9 cellular contexts compared by ENCODE assay signal in the genomic region with DNA sequence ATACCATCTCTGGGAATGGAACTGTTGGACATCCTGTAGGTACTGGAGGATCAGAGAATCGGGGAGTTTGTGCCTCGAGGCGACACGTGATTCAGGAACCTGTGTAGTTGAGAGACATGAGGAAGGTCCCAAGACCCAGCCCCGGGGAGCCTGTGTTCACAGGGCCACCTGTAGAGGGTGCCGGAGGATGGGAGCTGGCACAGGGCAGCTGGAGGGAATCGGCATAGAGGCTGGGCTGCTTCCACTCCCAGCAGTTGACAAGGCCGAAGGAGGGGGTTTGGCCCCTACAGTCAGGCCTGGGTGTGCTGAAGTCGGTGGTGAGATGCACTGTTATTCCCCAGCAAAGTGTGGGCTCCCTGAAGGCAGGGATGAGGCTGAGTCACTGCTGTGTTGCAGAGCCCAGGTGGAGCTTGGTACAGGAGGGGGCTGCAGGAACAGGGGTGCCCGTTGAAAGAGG. TPM values are rescaled to one million over a fixed set of nuclear protein-coding genes. Genes with fewer than 3 reads are reported as not detected.
A peak's percentile ranks its signal among the peaks of the same experiment; 100 is the strongest.
DNase-seq lines count a peak whose midpoint lies in the region; ATAC-seq, FAIRE-seq and TF ChIP-seq lines count a peak whose summit lies in the region.
"Had no signal": no experiment of that assay in that cellular context is flagged by ENCODE, and none has a peak within 500 bp of the region (broad histone marks: within the 10 kb centered on the region; RNA-seq: fewer than 3 reads in every experiment).

No MANE protein-coding gene starts in this region.

- TF ChIP-seq CTCF in D721Med (IDR thresholded peaks at IDR 0.05; ENCODE audit: insufficient read depth, missing control alignments), result peak; percentile 34
- TF ChIP-seq CTCF in lower lobe of right lung (IDR thresholded peaks at IDR 0.05), result peak; percentile 28

- H3K9me3 Mint-ChIP-seq in activated CD4-positive, alpha-beta T cell treated with anti-CD3 and anti-CD28 coated beads, Interleukin-2, amount 10 ng/mL, durations not matched to agents 7 days and 5 days, result peaks cover 3% of the 10 kb centered on the region

- H3K27ac ChIP-seq in HUES48 (ENCODE audit: low read depth, low read length) (peak overlapping the region; percentile 18), lower lobe of right lung (no peak overlapping the region), substantia nigra (ENCODE audit: low read depth, low read length, poor library complexity, severe bottlenecking) (no peak overlapping the region)

- H3K4me3 ChIP-seq in HUES48 (ENCODE audit: low read depth, low read length) (no peak overlapping the region), lower lobe of right lung (no peak overlapping the region)

- H3K4me1 ChIP-seq in HUES48 (ENCODE audit: control insufficient read depth, insufficient read depth, low read length), result peaks cover 15% of the 10 kb centered on the region
- peaks cover 32% of the 10 kb centered on the region for H3K4me1 ChIP-seq in lower lobe of right lung

- CTCF ChIA-PET in activated CD4-positive, alpha-beta T cell treated with anti-CD3 and anti-CD28 coated beads, Interleukin-2, amount 10 ng/mL, durations not matched to agents 7 days and 5 days (lab: Charles Lee), result interaction anchor here (0.6 to 1.7 kb wide), 12 partner anchors 9 to 487 kb away, joined by 3 to 5 read pairs (median 4); a partner anchor contains a TSS

- DNase-seq in D721Med (ENCODE audit: insufficient read length, low spot score), result peak; percentile 60
- DNase-seq in activated CD4-positive, alpha-beta T cell treated with anti-CD3 and anti-CD28 coated beads, Interleukin-2, amount 10 ng/mL, durations not matched to agents 7 days and 5 days, result peak; percentile 43
- DNase-seq in lower lobe of right lung, result no peak
- DNase-seq in substantia nigra (lab: John Stamatoyannopoulos, UW), result no peak
- no peak for DNase-seq in NCI-H1105 treated with DMSO at 0.1 percent for 48 hours (lab: John Stamatoyannopoulos, UW)

- ATAC-seq in lower lobe of right lung, result no peak
- no peak for ATAC-seq in HG02798 (IDR thresholded peaks at IDR 0.05; ENCODE audit: poor library complexity, unreplicated experiment)
- ATAC-seq in HG03025 (IDR thresholded peaks at IDR 0.05; ENCODE audit: low FRiP score, unreplicated experiment), result no peak

- H3K36me3 Mint-ChIP-seq in activated CD4-positive, alpha-beta T cell treated with anti-CD3 and anti-CD28 coated beads, Interleukin-2, amount 10 ng/mL, durations not matched to agents 7 days and 5 days (ENCODE audit: low read depth), result peaks cover 21% of the 10 kb centered on the region

- H3K4me3 Mint-ChIP-seq in activated CD4-positive, alpha-beta T cell treated with anti-CD3 and anti-CD28 coated beads, Interleukin-2, amount 10 ng/mL, durations not matched to agents 7 days and 5 days, result no peak overlapping the region

- H3K36me3 ChIP-seq in HUES48 (ENCODE audit: control insufficient read depth, insufficient read depth, low read length) (peaks cover 24% of the 10 kb centered on the region), lower lobe of right lung (peaks cover 34% of the 10 kb centered on the region)

- peaks cover 33% of the 10 kb centered on the region for H3K4me1 Mint-ChIP-seq in activated CD4-positive, alpha-beta T cell treated with anti-CD3 and anti-CD28 coated beads, Interleukin-2, amount 10 ng/mL, durations not matched to agents 7 days and 5 days

- intact Hi-C loops in lower lobe of right lung (cut with DNase I), result no loop called here

- H3K9ac ChIP-seq in HUES48 (ENCODE audit: low read depth, low read length), result no peak overlapping the region

- H3K9me3 ChIP-seq in HUES48 (ENCODE audit: control insufficient read depth, insufficient read depth, low read length) (no peaks in the 10 kb centered on the region), lower lobe of right lung (no peaks in the 10 kb centered on the region)

- H3K27me3 ChIP-seq in HUES48 (ENCODE audit: control insufficient read depth, insufficient read depth, low read length), result no peaks in the 10 kb centered on the region
- no peaks in the 10 kb centered on the region for H3K27me3 ChIP-seq in lower lobe of right lung (ENCODE audit: low read depth)

- POLR2A ChIA-PET in activated CD4-positive, alpha-beta T cell treated with anti-CD3 and anti-CD28 coated beads, Interleukin-2, amount 10 ng/mL, durations not matched to agents 7 days and 5 days (lab: Charles Lee), result interaction anchor here (0.7 kb wide), 1 partner anchor 392 kb away, joined by 4 read pairs; no protein-coding TSS in a partner anchor

- H3K27ac Mint-ChIP-seq in activated CD4-positive, alpha-beta T cell treated with anti-CD3 and anti-CD28 coated beads, Interleukin-2, amount 10 ng/mL, durations not matched to agents 7 days and 5 days, result peak overlapping the region; percentile 72

- no peaks in the 10 kb centered on the region for H3K27me3 Mint-ChIP-seq in activated CD4-positive, alpha-beta T cell treated with anti-CD3 and anti-CD28 coated beads, Interleukin-2, amount 10 ng/mL, durations not matched to agents 7 days and 5 days

- FAIRE-seq in D721Med (lab: Jason Lieb, UNC), result no peak

RNA-seq across cellular contexts. Expression of a gene that starts 2.5 kb away (rescaled TPM):
- total RNA-seq in activated CD4-positive, alpha-beta T cell treated with anti-CD3 and anti-CD28 coated beads, Interleukin-2, amount 10 ng/mL, durations not matched to agents 7 days and 5 days, result 10 to 100 TPM; 10.7 to 12.1 TPM
- total RNA-seq in lower lobe of right lung, result 30.6 TPM

RNA-seq across cellular contexts. Expression of a gene that starts 21.3 kb away (rescaled TPM):
- 100 to 1,000 TPM; 112 to 123 TPM for total RNA-seq in activated CD4-positive, alpha-beta T cell treated with anti-CD3 and anti-CD28 coated beads, Interleukin-2, amount 10 ng/mL, durations not matched to agents 7 days and 5 days
- total RNA-seq in lower lobe of right lung, result 65.6 TPM

RNA-seq across cellular contexts. Expression of a gene that starts 43.0 kb away (rescaled TPM):
- not detected for total RNA-seq in activated CD4-positive, alpha-beta T cell treated with anti-CD3 and anti-CD28 coated beads, Interleukin-2, amount 10 ng/mL, durations not matched to agents 7 days and 5 days
- total RNA-seq in lower lobe of right lung, result 35.4 TPM
- total RNA-seq: myocyte had no signal

RNA-seq across cellular contexts. Expression of a gene that starts 54.5 kb away (rescaled TPM):
- total RNA-seq in activated CD4-positive, alpha-beta T cell treated with anti-CD3 and anti-CD28 coated beads, Interleukin-2, amount 10 ng/mL, durations not matched to agents 7 days and 5 days, result not detected
- 21.2 TPM for total RNA-seq in lower lobe of right lung

Comparison
In these comparisons a context has a peak if more than half of its experiments do, and no peak if none do; other contexts are left out.
1. DNase-seq: peak in D721Med (single experiment) and activated CD4-positive, alpha-beta T cell treated with anti-CD3 and anti-CD28 coated beads, Interleukin-2, amount 10 ng/mL, durations not matched to agents 7 days and 5 days (single experiment); none in lower lobe of right lung (single experiment), substantia nigra (0 of 49) and NCI-H1105 treated with DMSO at 0.1 percent for 48 hours (single experiment).
2. RNA of a gene that starts 43.0 kb away (total RNA-seq): 35.4 TPM in lower lobe of right lung (single experiment); not detected in activated CD4-positive, alpha-beta T cell treated with anti-CD3 and anti-CD28 coated beads, Interleukin-2, amount 10 ng/mL, durations not matched to agents 7 days and 5 days; every median in the first group is over 10 times any median in the second.